In the genomic region with DNA sequence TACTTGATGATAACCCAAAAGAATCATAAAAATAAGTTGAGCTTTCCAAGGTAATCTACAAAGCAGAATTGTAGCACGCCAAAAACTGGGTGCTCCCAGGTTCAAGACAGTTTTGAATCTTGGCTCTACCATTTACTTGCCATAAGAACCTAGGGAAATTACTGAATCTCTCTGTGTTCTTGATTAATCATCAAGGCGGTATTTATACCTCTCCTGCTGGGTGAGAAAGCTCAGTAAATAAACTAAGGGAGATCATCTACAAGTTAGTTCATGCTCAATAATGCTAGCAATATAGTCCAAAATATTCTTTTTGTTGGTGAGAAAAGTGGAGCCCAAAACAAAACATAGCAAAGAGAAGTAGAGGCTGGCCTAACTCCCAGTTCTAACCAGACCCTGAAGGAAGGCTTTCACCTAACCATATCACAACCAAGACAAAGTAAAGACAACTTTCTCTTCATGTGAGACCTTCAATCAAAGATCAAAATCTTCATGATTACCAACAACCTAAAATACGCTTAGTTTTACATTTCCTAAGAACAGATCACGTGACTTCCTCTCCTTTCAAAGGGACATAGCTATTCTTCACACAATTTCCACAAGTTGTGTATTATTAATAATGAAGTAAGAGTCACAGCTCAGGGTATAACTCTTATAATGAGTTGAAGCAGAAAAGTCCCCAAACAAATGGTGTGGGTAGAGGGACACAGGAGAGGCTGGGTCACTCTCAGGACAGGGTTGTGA, we compare ENCODE assay signal across 23 cellular contexts. TPM values are rescaled to one million over a fixed set of nuclear protein-coding genes. Genes with fewer than 3 reads are reported as not detected.
DNase-seq lines count a peak whose midpoint lies in the region; ATAC-seq, FAIRE-seq and TF ChIP-seq lines count a peak whose summit lies in the region.
"Had no signal": no experiment of that assay in that cellular context is flagged by ENCODE, and none has a peak within 500 bp of the region (broad histone marks: within the 10 kb centered on the region; RNA-seq: fewer than 3 reads in every experiment).

No MANE protein-coding gene starts in this region.

- ATAC-seq in K562 (no peak), HG02870 (IDR thresholded peaks at IDR 0.05; ENCODE audit: unreplicated experiment) (no peak)
- ATAC-seq: HCT116 had no signal

- CTCF ChIA-PET in CD4-positive, alpha-beta memory T cell (lab: Charles Lee; ENCODE audit: partially characterized antibody), result interaction anchor here (1.3 kb wide), 1 partner anchor 63 kb away, joined by 3 read pairs; no protein-coding TSS in a partner anchor
- CTCF ChIA-PET in PC-9 (lab: Charles Lee) (interaction anchor here (0.6 kb wide), 1 partner anchor 1078 kb away, joined by 4 read pairs; no protein-coding TSS in a partner anchor), K562 (lab: Yijun Ruan, JAX; ENCODE audit: low intra/inter-chr PET ratio) (no interaction called here)

- DNase-seq in CD4-positive, alpha-beta memory T cell, result no peak
- DNase-seq in PC-9 (no peak), K562 (ENCODE audit: extremely low read depth in 1 of 4, low spot score in 3 of 4) (no peak), osteocyte (ENCODE audit: extremely low spot score, unreplicated experiment) (no peak), globus pallidus (ENCODE audit: low spot score) (no peak)
- DNase-seq: C1 segment of cervical spinal cord, Calu3, DND-41, KBM-7, MV-4-11, NCI-H1105, NCI-H1436 treated with DMSO at 0.1 percent for 48 hours, NCI-H187 treated with DMSO at 0.1 percent for 48 hours, NCI-H2107, NCI-H446, NCI-H524 treated with DMSO at 0.1 percent for 48 hours, NCI-H774, SK-N-SH had no signal

- no peaks in the 10 kb centered on the region for H3K9me2 ChIP-seq in PC-9 (ENCODE audit: insufficient read depth)
- H3K9me2 ChIP-seq: SK-N-SH had no signal

- H3K4me2 ChIP-seq in PC-9, result no peak overlapping the region
- no peak overlapping the region for H3K4me2 ChIP-seq in K562 (ENCODE audit: insufficient read depth, low read length)
- H3K4me2 ChIP-seq: SK-N-SH had no signal

- 3% methylated on average over 4 of the region's 4 CpGs for WGBS in K562 (ENCODE audit: insufficient coverage, low coverage, missing lambda C conversion rate)

- TF ChIP-seq CTCF in PC-9 (conservative IDR thresholded peaks at IDR 0.05) (no peak), K562 (IDR thresholded peaks at IDR 0.05 in 2 of 3, conservative IDR thresholded peaks at IDR 0.05 in 1 of 3; ENCODE audit: insufficient read depth in 2 of 3, low read depth in 1 of 3, low read length in 3 of 3) (no peak), osteocyte (IDR thresholded peaks at IDR 0.05) (no peak)

- H3K4me3 Mint-ChIP-seq in CD4-positive, alpha-beta memory T cell, result peak overlapping the region in 3 of 8 donors; percentile 1 to 63 (median 4)
- no peak overlapping the region for H3K4me3 Mint-ChIP-seq in osteocyte (ENCODE audit: unreplicated experiment)

- peak overlapping the region in 6 of 7 donors; percentile 0 to 69 (median 10) for H3K27ac Mint-ChIP-seq in CD4-positive, alpha-beta memory T cell
- no peak overlapping the region for H3K27ac Mint-ChIP-seq in osteocyte (ENCODE audit: unreplicated experiment)

- H3K4me1 Mint-ChIP-seq in CD4-positive, alpha-beta memory T cell, result peaks cover 10 to 31% (median 13%) of the 10 kb centered on the region in 4 donors
- no peaks in the 10 kb centered on the region for H3K4me1 Mint-ChIP-seq in osteocyte (ENCODE audit: unreplicated experiment)

- no peak for FAIRE-seq in K562 (lab: Jason Lieb, UNC)

- H3K36me3 Mint-ChIP-seq in CD4-positive, alpha-beta memory T cell, result no peaks in the 10 kb centered on the region
- no peaks in the 10 kb centered on the region for H3K36me3 Mint-ChIP-seq in osteocyte (ENCODE audit: unreplicated experiment)

- H3K27me3 ChIP-seq in CD4-positive, alpha-beta memory T cell (ENCODE audit: insufficient read depth, low read length), result no peaks in the 10 kb centered on the region
- H3K27me3 ChIP-seq in PC-9 (ENCODE audit: insufficient read depth, low read depth), result no peaks in the 10 kb centered on the region
- H3K27me3 ChIP-seq in K562 (ENCODE audit: control insufficient read depth in 2 of 2, insufficient read depth in 2 of 2, low read length in 2 of 2), result no peaks in the 10 kb centered on the region
- peaks cover 3% of the 10 kb centered on the region for H3K27me3 ChIP-seq in neuron (ENCODE audit: insufficient read depth, low read length)

- no peaks in the 10 kb centered on the region for H3K36me3 ChIP-seq in CD4-positive, alpha-beta memory T cell (ENCODE audit: insufficient read depth, low read length)
- H3K36me3 ChIP-seq in PC-9 (ENCODE audit: low read depth) (no peaks in the 10 kb centered on the region), K562 (ENCODE audit: control insufficient read depth, insufficient read depth, low read length) (no peaks in the 10 kb centered on the region), neuron (ENCODE audit: insufficient read depth, low read length) (no peaks in the 10 kb centered on the region)

- peaks cover 11% of the 10 kb centered on the region for H3K4me1 ChIP-seq in CD4-positive, alpha-beta memory T cell (ENCODE audit: insufficient read depth, low read length)
- H3K4me1 ChIP-seq in PC-9 (replicated peaks; ENCODE audit: insufficient read depth) (no peaks in the 10 kb centered on the region), K562 (replicated peaks in 1 of 2; ENCODE audit: control insufficient read depth in 2 of 2, insufficient read depth in 2 of 2, low read length in 2 of 2) (no peaks in the 10 kb centered on the region), neuron (ENCODE audit: insufficient read depth, low read length) (no peaks in the 10 kb centered on the region)

- H3K27me3 Mint-ChIP-seq in CD4-positive, alpha-beta memory T cell, result no peaks in the 10 kb centered on the region
- H3K27me3 Mint-ChIP-seq in osteocyte (ENCODE audit: unreplicated experiment), result peaks cover 3% of the 10 kb centered on the region

- H3K79me2 ChIP-seq in PC-9 (ENCODE audit: low read depth) (no peaks in the 10 kb centered on the region), K562 (ENCODE audit: control insufficient read depth, insufficient read depth, low read length) (no peaks in the 10 kb centered on the region)

- in situ Hi-C loops in K562 (cut with MboI), result no loop called here

- H3K9me3 ChIP-seq in CD4-positive, alpha-beta memory T cell (ENCODE audit: control insufficient read depth in 1 of 2, low read length in 2 of 2), result no peaks in the 10 kb centered on the region
- H3K9me3 ChIP-seq in PC-9 (ENCODE audit: insufficient read depth, low read depth) (no peaks in the 10 kb centered on the region), K562 (replicated peaks; ENCODE audit: control insufficient read depth, insufficient read depth, low read depth, low read length) (no peaks in the 10 kb centered on the region), neuron (ENCODE audit: low read length) (no peaks in the 10 kb centered on the region)
- H3K9me3 ChIP-seq: SK-N-SH had no signal

- POLR2A ChIA-PET in CD4-positive, alpha-beta memory T cell (lab: Charles Lee; ENCODE audit: partially characterized antibody), result interaction anchor here (0.8 kb wide), 1 partner anchor 53 kb away, joined by 3 read pairs; no protein-coding TSS in a partner anchor
- POLR2A ChIA-PET in PC-9 (lab: Charles Lee; ENCODE audit: unreplicated experiment), result no interaction called here
- POLR2A ChIA-PET in K562 (lab: Yijun Ruan, JAX), result no interaction called here

- peaks cover 0 to 6% (median 0%) of the 10 kb centered on the region in 8 donors for H3K9me3 Mint-ChIP-seq in CD4-positive, alpha-beta memory T cell
- H3K9me3 Mint-ChIP-seq in osteocyte (ENCODE audit: unreplicated experiment), result no peaks in the 10 kb centered on the region

- intact Hi-C loops in CD4-positive, alpha-beta memory T cell (cut with micrococcal nuclease), result loop anchor here (10.0 kb wide), 1 partner anchor 55 kb away; no protein-coding TSS in a partner anchor
- intact Hi-C loops in PC-9 (cut with micrococcal nuclease; ENCODE audit: unreplicated experiment), result no loop called here
- intact Hi-C loops in K562 (cut with micrococcal nuclease), result no loop called here

- no peak overlapping the region for H3K27ac ChIP-seq in CD4-positive, alpha-beta memory T cell (ENCODE audit: low read depth, low read length)
- H3K27ac ChIP-seq in PC-9 (no peak overlapping the region), K562 (ENCODE audit: extremely low read depth, low read depth, low read length) (no peak overlapping the region)

- H3K4me3 ChIP-seq in CD4-positive, alpha-beta memory T cell (ENCODE audit: low read length in 2 of 2), result no peak overlapping the region
- H3K4me3 ChIP-seq in PC-9 (no peak overlapping the region), K562 (no peak overlapping the region), neuron (ENCODE audit: low read length) (no peak overlapping the region)

- H3F3A ChIP-seq in PC-9 (ENCODE audit: insufficient read depth, low read depth), result no peaks in the 10 kb centered on the region

- no peak for TF ChIP-seq POLR2A in K562 (conservative IDR thresholded peaks at IDR 0.05)

- TF ChIP-seq RAD21 in K562 (CRISPR knock-in tag; conservative IDR thresholded peaks at IDR 0.05 in 1 of 2, IDR thresholded peaks at IDR 0.05 in 1 of 2), result no peak

- H4K20me1 ChIP-seq in PC-9 (ENCODE audit: insufficient read depth) (no peaks in the 10 kb centered on the region), K562 (replicated peaks; ENCODE audit: control insufficient read depth, insufficient read depth, low read length) (no peaks in the 10 kb centered on the region)

- no TSS peak for BruUV-seq in PC-9 (replicated peaks; lab: Mats Ljungman, UMichigan)
- BruUV-seq in K562 (replicated peaks; lab: Mats Ljungman, UMichigan), result no TSS peak

- H3K9me1 ChIP-seq in K562 (ENCODE audit: control insufficient read depth, insufficient read depth, low read length), result no peaks in the 10 kb centered on the region

- no peak overlapping the region for H3K9ac ChIP-seq in K562 (ENCODE audit: insufficient read depth in 1 of 2, low read depth in 2 of 2, low read length in 2 of 2)
- H3K9ac ChIP-seq: SK-N-SH had no signal

- H2AFZ ChIP-seq in PC-9 (0 out of 2 replicates have a peak overlapping the region, but pooled peaks have one; percentile 21), K562 (ENCODE audit: low read depth, low read length) (no peak overlapping the region), neuron (ENCODE audit: low read depth, low read length) (peak overlapping the region; percentile 22)

- TF ChIP-seq EP300 in K562 (IDR thresholded peaks at IDR 0.05; ENCODE audit: low read length), result no peak

RNA-seq across cellular contexts. Expression of gene TNIP3, which starts 34.3 kb away (rescaled TPM):
- total RNA-seq in CD4-positive, alpha-beta memory T cell, result under 1 TPM; 0.38 to 0.55 TPM
- polyA plus RNA-seq in CD4-positive, alpha-beta memory T cell, result under 1 TPM; 0.52 to 0.55 TPM
- total RNA-seq in PC-9 (2021) (0.63 and 1.2 TPM in 2 replicates), K562 (2014; rRNA removed) (0.14 TPM in 1 of 2 replicates, not detected in the other), K562 (2014; rRNA removed; fragmentation: Illumina TruSeq; extraction: Trizol) (not detected in 2 replicates), K562 (2015; rRNA removed; fragmentation: Illumina TruSeq; extraction: Trizol) (not detected in 2 replicates), K562 (2021) (not detected in 2 replicates), osteocyte (not detected in 2 replicates)
- total RNA-seq in K562 (2011; cell fraction: chromatin; rRNA removed; ENCODE audit: low replicate concordance), result not detected in 2 replicates
- total RNA-seq in K562 (2011; cell fraction: nucleolus; rRNA removed), result not detected in 2 replicates
- total RNA-seq in K562 (2011; cell fraction: nucleoplasm; rRNA removed), result not detected in 2 replicates
- polyA plus RNA-seq in K562 (2011; rRNA removed) (not detected in 2 replicates), K562 (2014; fragmentation: Illumina TruSeq; extraction: Trizol) (not detected in 2 replicates), K562 (2014; fragmentation: Nextera tagmentation; extraction: Ambion mirVana) (not detected), K562 (2014; rRNA removed) (not detected in 2 replicates)
- not detected in 2 replicates for polyA plus RNA-seq in K562 (2011; cell fraction: cytosol; rRNA removed)
- not detected in 2 replicates for polyA plus RNA-seq in K562 (2011; cell fraction: nucleus; rRNA removed)
- not detected in 2 replicates for polyA plus RNA-seq in K562 (2012)
- not detected in 2 replicates for polyA minus RNA-seq in K562 (2011; rRNA and poly(A)+ RNA removed)
- not detected in 2 replicates for polyA minus RNA-seq in K562 (2011; cell fraction: cytosol; rRNA and poly(A)+ RNA removed)
- polyA minus RNA-seq in K562 (2011; cell fraction: nucleus; rRNA and poly(A)+ RNA removed), result not detected in 2 replicates
- total RNA-seq: Calu3, LHCN-M2 had no signal

RNA-seq across cellular contexts. Expression of gene NDNF, which starts 57.4 kb away (rescaled TPM):
- total RNA-seq in CD4-positive, alpha-beta memory T cell, result not detected
- not detected for polyA plus RNA-seq in CD4-positive, alpha-beta memory T cell
- total RNA-seq in PC-9 (2021) (not detected in 2 replicates), K562 (2014; rRNA removed) (not detected in 2 replicates), K562 (2014; rRNA removed; fragmentation: Illumina TruSeq; extraction: Trizol) (not detected in 2 replicates), K562 (2015; rRNA removed; fragmentation: Illumina TruSeq; extraction: Trizol) (not detected in 2 replicates), K562 (2021) (0.11 TPM in 1 of 2 replicates, not detected in the other), osteocyte (0.24 TPM in 1 of 2 replicates, not detected in the other)
- total RNA-seq in K562 (2011; cell fraction: chromatin; rRNA removed; ENCODE audit: low replicate concordance), result not detected in 2 replicates
- not detected in 2 replicates for total RNA-seq in K562 (2011; cell fraction: nucleolus; rRNA removed)
- total RNA-seq in K562 (2011; cell fraction: nucleoplasm; rRNA removed), result not detected in 2 replicates
- polyA plus RNA-seq in K562 (2011; rRNA removed) (not detected in 2 replicates), K562 (2014; fragmentation: Illumina TruSeq; extraction: Trizol) (not detected in 2 replicates), K562 (2014; fragmentation: Nextera tagmentation; extraction: Ambion mirVana) (not detected), K562 (2014; rRNA removed) (not detected in 2 replicates)
- polyA plus RNA-seq in K562 (2011; cell fraction: cytosol; rRNA removed), result not detected in 2 replicates
- polyA plus RNA-seq in K562 (2011; cell fraction: nucleus; rRNA removed), result not detected in 2 replicates
- polyA plus RNA-seq in K562 (2012), result not detected in 2 replicates
- polyA minus RNA-seq in K562 (2011; rRNA and poly(A)+ RNA removed), result not detected in 2 replicates
- polyA minus RNA-seq in K562 (2011; cell fraction: cytosol; rRNA and poly(A)+ RNA removed), result not detected in 2 replicates
- not detected in 2 replicates for polyA minus RNA-seq in K562 (2011; cell fraction: nucleus; rRNA and poly(A)+ RNA removed)
- total RNA-seq: MCF 10A had no signal
- polyA plus RNA-seq: SK-N-SH had no signal
